ENCODE assay signal across 31 cellular contexts in genomic region chr11:120350637-120351036, GRCh38.
"Had no signal": no experiment of that assay in that cellular context is flagged by ENCODE, and none has a peak within 500 bp of the region (broad histone marks: within the 10 kb centered on the region; RNA-seq: fewer than 3 reads in every experiment).

No MANE protein-coding gene starts in this region.

- H3K27me3 ChIP-seq: brain microvascular endothelial cell, dorsolateral prefrontal cortex, esophagus muscularis mucosa, foreskin keratinocyte, gastrocnemius medialis had no signal

- FAIRE-seq: astrocyte, bronchial epithelial cell had no signal

- H3K36me3 ChIP-seq: brain microvascular endothelial cell, esophagus muscularis mucosa, gastrocnemius medialis, heart right ventricle, WERI-Rb-1 had no signal

- H3K4me3 ChIP-seq: coronary artery, dorsolateral prefrontal cortex, esophagus muscularis mucosa, gastrocnemius medialis, heart right ventricle had no signal

- H3K4me1 ChIP-seq: foreskin keratinocyte had no signal

- H3K9me3 ChIP-seq: esophagus muscularis mucosa, gastrocnemius medialis, heart right ventricle had no signal

- ATAC-seq: activated CD4-positive, CD25-positive, alpha-beta regulatory T cell treated with anti-CD3 and anti-CD28 coated beads, Interleukin-2, amount 50 U/mL, for 24 hours; activated CD8-positive, alpha-beta T cell treated with anti-CD3 and anti-CD28 coated beads for 36 hours; activated T-cell treated with anti-CD3 and anti-CD28 coated beads, Interleukin-2, amount 50 U/mL, for 4 hours; activated T-helper 17 cell treated with anti-CD3 and anti-CD28 coated beads, Interleukin-2, amount 50 U/mL, for 72 hours; foreskin keratinocyte; gastrocnemius medialis; heart right ventricle had no signal

- DNase-seq: activated B cell treated with CpG ODN at 0.5 μM for 24 hours; activated CD4-positive, alpha-beta T cell treated with anti-CD3 and anti-CD28 coated beads for 48 hours; activated CD4-positive, alpha-beta T cell treated with anti-CD3 and anti-CD28 coated beads, Interleukin-2, amount 50 U/mL, for 1 hour; activated CD4-positive, alpha-beta T cell treated with anti-CD3 and anti-CD28 coated beads, Interleukin-2, amount 50 U/mL, for 48 hours; activated CD8-positive, alpha-beta memory T cell treated with anti-CD3 and anti-CD28 coated beads for 24 hours; activated CD8-positive, alpha-beta T cell treated with anti-CD3 and anti-CD28 coated beads for 36 hours; activated effector memory CD4-positive, alpha-beta T cell treated with Interleukin-2 at 50 U/mL for 16 hours; activated gamma-delta T cell treated with Interleukin-2 at 50 U/mL for 16 hours; activated naive CD4-positive, alpha-beta T cell treated with anti-CD3 and anti-CD28 coated beads, Interleukin-2, amount 50 U/mL, for 16 hours; activated naive CD4-positive, alpha-beta T cell treated with Interleukin-2 at 50 U/mL for 16 hours; activated T-cell treated with anti-CD3 and anti-CD28 coated beads, Interleukin-2, amount 50 U/mL, for 4 hours; amniotic stem cell; anterior cingulate cortex; brain microvascular endothelial cell; dorsolateral prefrontal cortex; effector memory CD4-positive, alpha-beta T cell; endodermal cell; erythroblast; foreskin keratinocyte; gastrocnemius medialis; glutamatergic neuron; heart right ventricle; T-helper 1 cell; T-helper 2 cell; WERI-Rb-1 had no signal

- H3K27ac ChIP-seq: brain microvascular endothelial cell, coronary artery, esophagus muscularis mucosa, foreskin keratinocyte, WERI-Rb-1 had no signal
